ENCODE assay signal across 7 cellular contexts in the genomic region with DNA sequence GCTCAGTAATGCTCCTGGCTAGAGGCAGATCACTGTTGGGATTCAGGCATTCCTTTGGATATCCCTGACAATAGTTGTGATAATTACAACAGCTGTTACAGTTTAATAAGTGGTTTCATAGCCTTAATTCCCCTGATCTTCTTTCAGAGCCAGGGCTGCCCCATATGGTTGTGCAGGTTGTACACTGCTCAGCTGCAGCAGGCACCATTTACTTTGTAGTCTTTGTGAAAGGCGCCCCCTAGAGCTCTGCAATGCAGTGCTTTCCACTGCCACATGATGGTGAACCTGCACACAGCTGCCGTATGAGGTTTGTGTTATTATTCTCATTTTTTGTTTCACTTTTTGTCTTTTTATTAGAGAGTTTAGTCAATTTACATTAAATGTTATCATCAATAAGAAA.
DNase-seq lines count a peak whose midpoint lies in the region; ATAC-seq and TF ChIP-seq lines count a peak whose summit lies in the region.

No MANE protein-coding gene starts in this region.

- peaks cover 0 to 10% of the 10 kb centered on the region in 2 experiments; a peak in 2 of 4 replicates for H3K4me1 ChIP-seq in SK-N-SH (ENCODE audit: control insufficient read depth in 1 of 2, insufficient read depth in 2 of 2, low read depth in 1 of 2, low read length in 1 of 2)

- no peaks in the 10 kb centered on the region for H3K36me3 ChIP-seq in SK-N-SH (replicated peaks in 1 of 2; ENCODE audit: control insufficient read depth in 1 of 2, insufficient read depth in 2 of 2, low read length in 1 of 2)

- POLR2A ChIA-PET in SK-N-SH (lab: Yijun Ruan, JAX), result no interaction called here

- H4K20me1 ChIP-seq in SK-N-SH (ENCODE audit: insufficient read depth), result no peaks in the 10 kb centered on the region

- no peaks in the 10 kb centered on the region for H3F3A ChIP-seq in SK-N-SH (replicated peaks; ENCODE audit: insufficient read depth)

- TF ChIP-seq RAD21 in SK-N-SH (IDR thresholded peaks at IDR 0.05; ENCODE audit: low read length), result peak; percentile 64

- CTCF ChIA-PET in SK-N-SH (lab: Yijun Ruan, JAX), result interaction anchor here (0.9 to 1.9 kb wide), 9 partner anchors 9 to 270 kb away, joined by 3 to 10 read pairs (median 4); no protein-coding TSS in a partner anchor

- WGBS in SK-N-SH (ENCODE audit: low lambda C conversion rate), result 38% methylated on average over 2 of the region's 2 CpGs

- peak; percentile 96 for ATAC-seq in GM21515 (IDR thresholded peaks at IDR 0.05; ENCODE audit: unreplicated experiment)

- no peak overlapping the region for H2AFZ ChIP-seq in SK-N-SH (ENCODE audit: low read depth)

- no peaks in the 10 kb centered on the region for H3K27me3 ChIP-seq in SK-N-SH (ENCODE audit: insufficient read depth)

- no peak overlapping the region; a peak in 1 of 4 replicates for H3K4me3 ChIP-seq in SK-N-SH (ENCODE audit: low read depth in 2 of 2, low read length in 1 of 2)

- H3K9ac ChIP-seq in SK-N-SH, result no peak overlapping the region

- TF ChIP-seq CTCF in GM12874 (IDR thresholded peaks at IDR 0.05; ENCODE audit: insufficient read depth, low read depth, low read length) (peak; percentile 72), SK-N-SH (IDR thresholded peaks at IDR 0.05) (peak; percentile 34)

- no peaks in the 10 kb centered on the region for H3K79me2 ChIP-seq in SK-N-SH (ENCODE audit: insufficient read depth)

- H3K4me2 ChIP-seq in SK-N-SH, result no peak overlapping the region

- H3K9me2 ChIP-seq in SK-N-SH, result no peaks in the 10 kb centered on the region

- no peak overlapping the region for H3K27ac ChIP-seq in SK-N-SH (ENCODE audit: low read depth in 2 of 2, low read length in 1 of 2)

- DNase-seq in HK-2 (ENCODE audit: unreplicated experiment) (peak; percentile 26), SK-N-SH (peak; percentile 19), iPS DF 19.7 (ENCODE audit: low read depth, low spot score) (peak; percentile 1), DMS79 treated with DMSO at 0.1 percent for 48 hours (lab: John Stamatoyannopoulos, UW) (no peak)
- no peak for DNase-seq in stimulated activated CD4-positive, alpha-beta T cell treated with anti-CD3 and anti-CD28 coated beads, Interleukin-4, amount 100 ng/mL, for 4 hours

- no peak for TF ChIP-seq EP300 in SK-N-SH (IDR thresholded peaks at IDR 0.05; ENCODE audit: borderline replicate concordance in 1 of 2, low read depth in 1 of 2, low read length in 1 of 2)

- H3K9me3 ChIP-seq in SK-N-SH, result no peaks in the 10 kb centered on the region

TF ChIP-seq in SK-N-SH, 30 proteins besides CTCF, POLR2A, EP300 and RAD21:
- TF ChIP-seq SMC3 (IDR thresholded peaks at IDR 0.05; ENCODE audit: low read depth, low read length), result peak; percentile 33; the same call in 1 of the 2 replicates
- no peak for TF ChIP-seq GATA2 (CRISPR knock-in tag; IDR thresholded peaks at IDR 0.05)

Comparison
In these comparisons a context has a peak if more than half of its experiments do, and no peak if none do; other contexts are left out.
1. DNase-seq: peak in HK-2 (single experiment), SK-N-SH (single experiment) and iPS DF 19.7 (single experiment); none in stimulated activated CD4-positive, alpha-beta T cell treated with anti-CD3 and anti-CD28 coated beads, Interleukin-4, amount 100 ng/mL, for 4 hours (0 of 2) and DMS79 treated with DMSO at 0.1 percent for 48 hours (single experiment).